9 cellular contexts compared by ENCODE assay signal in genomic region chr18:3455938-3456685, GRCh38. TPM values are rescaled to one million over a fixed set of nuclear protein-coding genes. Genes with fewer than 3 reads are reported as not detected.
DNase-seq lines count a peak whose midpoint lies in the region; ATAC-seq and TF ChIP-seq lines count a peak whose summit lies in the region.
"Had no signal": no experiment of that assay in that cellular context is flagged by ENCODE, and none has a peak within 500 bp of the region (broad histone marks: within the 10 kb centered on the region; RNA-seq: fewer than 3 reads in every experiment).

No MANE protein-coding gene starts in this region.

- ATAC-seq in CD4-positive, alpha-beta T cell (ENCODE audit: poor library complexity): no peak
- peak; percentile 8 for ATAC-seq in PC-3

- peaks cover 18% of the 10 kb centered on the region for H3F3A ChIP-seq in PC-3 (ENCODE audit: low read length, unreplicated experiment)

- intact Hi-C loops in CD4-positive, alpha-beta T cell (cut with DNase I, micrococcal nuclease): loop anchor here (2.0 to 10.0 kb wide), 5 partner anchors 15 to 521 kb away; no protein-coding TSS in a partner anchor
- intact Hi-C loops in PC-3 (cut with micrococcal nuclease) (loop anchor here (1.0 to 10.0 kb wide), 5 partner anchors 41 to 331 kb away; no protein-coding TSS in a partner anchor), esophagus squamous epithelium (cut with DNase I) (loop anchor here (10.0 kb wide), 2 partner anchors 191 to 209 kb away; partner anchors contain the start of gene MYL12B)

- no peak overlapping the region for H4K91ac ChIP-seq in neuronal stem cell (ENCODE audit: low read depth, low read length, poor library complexity)

- H3K4ac ChIP-seq in neuronal stem cell (ENCODE audit: low read length): no peak overlapping the region

- peaks cover 66% of the 10 kb centered on the region for H3K36me3 Mint-ChIP-seq in CD4-positive, alpha-beta T cell (ENCODE audit: low read depth)

- H3K4me3 Mint-ChIP-seq in CD4-positive, alpha-beta T cell: no peak overlapping the region

- H2AFZ ChIP-seq in PC-3 (ENCODE audit: low read length): no peak overlapping the region
- H2AFZ ChIP-seq in neuronal stem cell (ENCODE audit: low read length): no peak overlapping the region

- H3K27ac Mint-ChIP-seq in CD4-positive, alpha-beta T cell: peak overlapping the region; percentile 92

- no peaks in the 10 kb centered on the region for H3K27me3 Mint-ChIP-seq in CD4-positive, alpha-beta T cell

- peaks cover 4% of the 10 kb centered on the region for H3K9me3 Mint-ChIP-seq in CD4-positive, alpha-beta T cell

- H2BK5ac ChIP-seq in neuronal stem cell (ENCODE audit: low read length): no peak overlapping the region

- H2BK15ac ChIP-seq in neuronal stem cell (ENCODE audit: low read length): no peak overlapping the region

- CTCF ChIA-PET in CD4-positive, alpha-beta T cell (lab: Charles Lee): interaction anchor here (2.5 to 6.4 kb wide), 4 partner anchors 130 to 210 kb away, joined by 12 to 51 read pairs (median 20); no protein-coding TSS in a partner anchor
- CTCF ChIA-PET in PC-3 (lab: Charles Lee): interaction anchor here (0.7 kb wide), 1 partner anchor 159 kb away, joined by 3 read pairs; no protein-coding TSS in a partner anchor

- peaks cover 51% of the 10 kb centered on the region for H3K4me1 ChIP-seq in PC-3 (ENCODE audit: insufficient read depth, low read length)
- peaks cover 3 to 79% (median 48%) of the 10 kb centered on the region in 3 donors for H3K4me1 ChIP-seq in esophagus squamous epithelium
- peaks cover 9 to 19% of the 10 kb centered on the region in 2 donors for H3K4me1 ChIP-seq in neuronal stem cell (ENCODE audit: control insufficient read depth in 2 of 2, insufficient read depth in 1 of 2, low read depth in 1 of 2, low read length in 2 of 2)

- 44 to 64% methylated on average over 9 to 10 of the region's 10 CpGs for WGBS in esophagus squamous epithelium, 2 donors
- no CpG with 5 or more reads among the region's 10 CpGs for WGBS in neuronal stem cell (ENCODE audit: extremely low coverage in 2 of 2, insufficient read length in 2 of 2, insufficient replicate concordance in 1 of 2), 2 donors

- no peaks in the 10 kb centered on the region for H3K9me3 ChIP-seq in CD4-positive, alpha-beta T cell (ENCODE audit: control insufficient read depth, low read length)
- H3K9me3 ChIP-seq in PC-3 (ENCODE audit: low read length): no peaks in the 10 kb centered on the region
- H3K9me3 ChIP-seq in esophagus squamous epithelium: no peaks in the 10 kb centered on the region
- peaks cover 0 to 39% of the 10 kb centered on the region in 2 donors for H3K9me3 ChIP-seq in neuronal stem cell (replicated peaks in 1 of 2; ENCODE audit: control insufficient read depth in 2 of 2, insufficient read depth in 1 of 2, low read depth in 1 of 2, low read length in 2 of 2)

- no peaks in the 10 kb centered on the region for H3K27me3 ChIP-seq in CD4-positive, alpha-beta T cell (ENCODE audit: control insufficient read depth, insufficient read depth, low read length)
- H3K27me3 ChIP-seq in PC-3 (ENCODE audit: low read length): no peaks in the 10 kb centered on the region
- H3K27me3 ChIP-seq in esophagus squamous epithelium: no peaks in the 10 kb centered on the region
- no peaks in the 10 kb centered on the region for H3K27me3 ChIP-seq in neuronal stem cell (ENCODE audit: control insufficient read depth in 3 of 3, insufficient read depth in 3 of 3, low read depth in 1 of 3, low read length in 3 of 3)

- H3K23ac ChIP-seq in neuronal stem cell (ENCODE audit: low read depth, low read length, poor library complexity): no peak overlapping the region

- H3K4me2 ChIP-seq in PC-3 (ENCODE audit: low read length): peak overlapping the region; percentile 87
- H3K4me2 ChIP-seq in neuronal stem cell (ENCODE audit: insufficient read depth, low read length, poor library complexity, severe bottlenecking): no peak overlapping the region

- H2BK12ac ChIP-seq in neuronal stem cell (ENCODE audit: low read length): no peak overlapping the region

- POLR2A ChIA-PET in CD4-positive, alpha-beta T cell (lab: Charles Lee): interaction anchor here (2.8 to 9.4 kb wide), 3 partner anchors 138 to 208 kb away, joined by 20 to 140 read pairs (median 109); partner anchors contain the start of gene MYL12A
- POLR2A ChIA-PET in PC-3 (lab: Charles Lee; ENCODE audit: unreplicated experiment): interaction anchor here (0.6 to 1.5 kb wide), 7 partner anchors 8 to 173 kb away, joined by 3 to 23 read pairs (median 5); no protein-coding TSS in a partner anchor

- BruUV-seq in PC-3 (replicated peaks; lab: Mats Ljungman, UMichigan): TSS peak; percentile 18

- peaks cover 73% of the 10 kb centered on the region for H3K4me1 Mint-ChIP-seq in CD4-positive, alpha-beta T cell (ENCODE audit: low read depth)

- TF ChIP-seq POLR2A in esophagus squamous epithelium (IDR thresholded peaks at IDR 0.05): no peak

- TF ChIP-seq CTCF in CD4-positive, alpha-beta T cell (IDR thresholded peaks at IDR 0.05): no peak
- no peak for TF ChIP-seq CTCF in PC-3 (conservative IDR thresholded peaks at IDR 0.05; ENCODE audit: low read depth, low read length)
- TF ChIP-seq CTCF in esophagus squamous epithelium (IDR thresholded peaks at IDR 0.05): no peak

- H3K79me2 ChIP-seq in PC-3 (ENCODE audit: low read length): peaks cover 87% of the 10 kb centered on the region

- H2BK120ac ChIP-seq in neuronal stem cell (ENCODE audit: low read depth, low read length): no peak overlapping the region

- H3K36me3 ChIP-seq in PC-3 (ENCODE audit: low read depth, low read length) (peaks cover 27% of the 10 kb centered on the region), esophagus squamous epithelium (peaks cover 0 to 43% (median 5%) of the 10 kb centered on the region in 3 donors), neuronal stem cell (replicated peaks in 1 of 2; ENCODE audit: control insufficient read depth in 2 of 2, insufficient read depth in 2 of 2, low read length in 2 of 2) (peaks cover 15 to 59% of the 10 kb centered on the region in 2 donors)

- H3K4me3 ChIP-seq in PC-3 (ENCODE audit: low read length): peak overlapping the region; percentile 96
- peak overlapping the region in 1 of 4 donors; percentile 95 for H3K4me3 ChIP-seq in esophagus squamous epithelium
- no peak overlapping the region for H3K4me3 ChIP-seq in neuronal stem cell (ENCODE audit: low read length in 2 of 2)

- peak overlapping the region; percentile 97 for H3K9ac ChIP-seq in PC-3 (ENCODE audit: low read length)
- H3K9ac ChIP-seq in neuronal stem cell (ENCODE audit: low read depth, low read length, poor library complexity): no peak overlapping the region

- H4K8ac ChIP-seq in neuronal stem cell (ENCODE audit: low read depth, low read length): no peak overlapping the region

- no peak overlapping the region for H3K27ac ChIP-seq in CD4-positive, alpha-beta T cell (ENCODE audit: low read depth, low read length)
- peak overlapping the region; percentile 95 for H3K27ac ChIP-seq in PC-3 (ENCODE audit: low read length)
- H3K27ac ChIP-seq in esophagus squamous epithelium: peak overlapping the region; percentile 49 to 99 (median 98)
- H3K27ac ChIP-seq in neuronal stem cell (replicated peaks; ENCODE audit: low read length): peak overlapping the region; percentile 2

- peaks cover 34% of the 10 kb centered on the region for H4K20me1 ChIP-seq in PC-3 (ENCODE audit: low read length)

- no peak for DNase-seq in CD4-positive, alpha-beta T cell
- DNase-seq in PC-3: peak; percentile 75
- DNase-seq in esophagus squamous epithelium (lab: John Stamatoyannopoulos, UW): no peak
- DNase-seq in neuronal stem cell (ENCODE audit: low spot score): no peak
- DNase-seq in AG08396 (ENCODE audit: low spot score): no peak
- no peak for DNase-seq in activated T-cell treated with anti-CD3 and anti-CD28 coated beads for 4 hours
- no peak for DNase-seq in occipital lobe (lab: John Stamatoyannopoulos, UW)
- no peak for DNase-seq in activated CD4-positive, CD25-positive, alpha-beta regulatory T cell treated with anti-CD3 and anti-CD28 coated beads, Interleukin-2, amount 50 U/mL, for 72 hours
- DNase-seq: MV-4-11 had no signal

- peaks cover 1% of the 10 kb centered on the region for H3K79me1 ChIP-seq in neuronal stem cell (ENCODE audit: low read depth, low read length)

- no peak overlapping the region for H3K18ac ChIP-seq in neuronal stem cell (ENCODE audit: low read length)

- H3K14ac ChIP-seq in neuronal stem cell (ENCODE audit: low read length): no peak overlapping the region

- H3K9me2 ChIP-seq in PC-3 (replicated peaks; ENCODE audit: low read length): no peaks in the 10 kb centered on the region

- H2AK5ac ChIP-seq in neuronal stem cell (ENCODE audit: low read depth, low read length): no peak overlapping the region

RNA-seq across cellular contexts. Expression of gene TGIF1, which starts 6.1 kb away (rescaled TPM):
- 10 to 100 TPM; 54.6 to 55.4 TPM for total RNA-seq in CD4-positive, alpha-beta T cell
- total RNA-seq in PC-3 (2014; rRNA removed) (101 and 114 TPM in 2 replicates), esophagus squamous epithelium (10 to 100 TPM; 37.3 to 75.7 (median 57.0) TPM), occipital lobe (20.6 TPM)
- 85.8 TPM for polyA plus RNA-seq in neuronal stem cell (2013, experiment 1 of 2)
- polyA plus RNA-seq in neuronal stem cell (2013, experiment 2 of 2): 86.4 TPM
